ENCODE assay signal across 1 cellular context in genomic region chr4:122766950-122767349, GRCh38.
TF ChIP-seq lines count a peak whose summit lies in the region.

No MANE protein-coding gene starts in this region.

TF ChIP-seq in HepG2, 621 proteins besides CTCF, POLR2A, EP300 and RAD21 (continued from another document and continues in another):
- peak; percentile 97 for TF ChIP-seq PAXIP1 (CRISPR knock-in tag; conservative IDR thresholded peaks at IDR 0.05)
- TF ChIP-seq IRF1 (CRISPR knock-in tag; IDR thresholded peaks at IDR 0.05; ENCODE audit: low read depth), result no peak
- TF ChIP-seq PREB (CRISPR knock-in tag; IDR thresholded peaks at IDR 0.05), result no peak
- no peak for TF ChIP-seq SRSF4 (IDR thresholded peaks at IDR 0.05; ENCODE audit: low read depth, low read length, poor library complexity, severe bottlenecking)
- TF ChIP-seq IRF2 (CRISPR knock-in tag; IDR thresholded peaks at IDR 0.05), result peak; percentile 54; the same call in 1 of the 2 replicates
- TF ChIP-seq SRSF1 (optimal IDR thresholded peaks at IDR 0.05; ENCODE audit: low read depth, low read length), result no peak
- no peak for TF ChIP-seq ZMAT3 (CRISPR knock-in tag; conservative IDR thresholded peaks at IDR 0.05)
- no peak for TF ChIP-seq ZNF558 (CRISPR knock-in tag; IDR thresholded peaks at IDR 0.05; ENCODE audit: borderline replicate concordance)
- TF ChIP-seq HNF4A (CRISPR knock-in tag; IDR thresholded peaks at IDR 0.05), result peak; percentile 99
- TF ChIP-seq AGO1 (IDR thresholded peaks at IDR 0.05; ENCODE audit: low read depth, low read length, poor library complexity, severe bottlenecking), result no peak
- TF ChIP-seq AHDC1 (CRISPR knock-in tag; IDR thresholded peaks at IDR 0.05; ENCODE audit: borderline replicate concordance), result peak; percentile 91; the same call in 1 of the 2 replicates
- no peak for TF ChIP-seq RXRA (CRISPR knock-in tag; IDR thresholded peaks at IDR 0.05)
- no peak for TF ChIP-seq HHEX (CRISPR knock-in tag; IDR thresholded peaks at IDR 0.05)
- TF ChIP-seq ZFY (CRISPR knock-in tag; IDR thresholded peaks at IDR 0.05), result peak; percentile 38; the same call in 1 of the 2 replicates
- no peak for TF ChIP-seq ZNF282 (IDR thresholded peaks at IDR 0.05; ENCODE audit: partially characterized antibody)
- no peak for TF ChIP-seq ZNF605 (CRISPR knock-in tag; IDR thresholded peaks at IDR 0.05)
- no peak for TF ChIP-seq DRAP1 (CRISPR knock-in tag; IDR thresholded peaks at IDR 0.05)
- peak; percentile 80 for TF ChIP-seq MED1 (CRISPR knock-in tag; IDR thresholded peaks at IDR 0.05)
- TF ChIP-seq SMAD1 (CRISPR knock-in tag; IDR thresholded peaks at IDR 0.05; ENCODE audit: borderline replicate concordance, low read depth), result no peak
- TF ChIP-seq SALL1 (CRISPR knock-in tag; IDR thresholded peaks at IDR 0.05), result peak; percentile 98
- peak; percentile 76 for TF ChIP-seq HNF1B (CRISPR knock-in tag; IDR thresholded peaks at IDR 0.05)
- TF ChIP-seq GATA4 (IDR thresholded peaks at IDR 0.05; ENCODE audit: borderline replicate concordance, low read depth), result peak; percentile 87; the same call in 1 of the 2 replicates
- peak; percentile 86 for TF ChIP-seq DPF2 (CRISPR knock-in tag; IDR thresholded peaks at IDR 0.05; ENCODE audit: borderline replicate concordance, low read depth)
- TF ChIP-seq ZNF556 (CRISPR knock-in tag; IDR thresholded peaks at IDR 0.05; ENCODE audit: borderline replicate concordance), result 0 out of 2 replicates have a peak, but pooled peaks have one; percentile 59
- 0 out of 2 replicates have a peak, but pooled peaks have one; percentile 61 for TF ChIP-seq TRIM24 (CRISPR knock-in tag; IDR thresholded peaks at IDR 0.05)
- no peak for TF ChIP-seq FOXM1 (CRISPR knock-in tag; IDR thresholded peaks at IDR 0.05)
- no peak for TF ChIP-seq ZNF557 (CRISPR knock-in tag; IDR thresholded peaks at IDR 0.05)
- TF ChIP-seq ZNF577 (CRISPR knock-in tag; IDR thresholded peaks at IDR 0.05; ENCODE audit: borderline replicate concordance, low read depth), result no peak
- no peak for TF ChIP-seq TMF1 (CRISPR knock-in tag; IDR thresholded peaks at IDR 0.05; ENCODE audit: low read depth)
- TF ChIP-seq KAT2B (IDR thresholded peaks at IDR 0.05; ENCODE audit: borderline replicate concordance, low read depth, low read length), result no peak
- no peak for TF ChIP-seq ZXDC (CRISPR knock-in tag; IDR thresholded peaks at IDR 0.05)
- peak; percentile 95 for TF ChIP-seq POGZ (CRISPR knock-in tag; IDR thresholded peaks at IDR 0.05)
- peak; percentile 72 for TF ChIP-seq TEAD3 (CRISPR knock-in tag; optimal IDR thresholded peaks at IDR 0.05; ENCODE audit: borderline replicate concordance)
- TF ChIP-seq GABPA (IDR thresholded peaks at IDR 0.05; ENCODE audit: low read depth, low read length), result no peak
- TF ChIP-seq GABPA (CRISPR knock-in tag; IDR thresholded peaks at IDR 0.05; ENCODE audit: low read depth), result no peak
- no peak for TF ChIP-seq KLF9 (CRISPR knock-in tag; IDR thresholded peaks at IDR 0.05; ENCODE audit: low read depth)
- TF ChIP-seq POGK (CRISPR knock-in tag; conservative IDR thresholded peaks at IDR 0.05), result 0 out of 2 replicates have a peak, but pooled peaks have one; percentile 63
- no peak for TF ChIP-seq SAFB2 (CRISPR knock-in tag; IDR thresholded peaks at IDR 0.05; ENCODE audit: borderline replicate concordance, low read depth)
